ENCODE assay signal across 8 cellular contexts in the genomic region with DNA sequence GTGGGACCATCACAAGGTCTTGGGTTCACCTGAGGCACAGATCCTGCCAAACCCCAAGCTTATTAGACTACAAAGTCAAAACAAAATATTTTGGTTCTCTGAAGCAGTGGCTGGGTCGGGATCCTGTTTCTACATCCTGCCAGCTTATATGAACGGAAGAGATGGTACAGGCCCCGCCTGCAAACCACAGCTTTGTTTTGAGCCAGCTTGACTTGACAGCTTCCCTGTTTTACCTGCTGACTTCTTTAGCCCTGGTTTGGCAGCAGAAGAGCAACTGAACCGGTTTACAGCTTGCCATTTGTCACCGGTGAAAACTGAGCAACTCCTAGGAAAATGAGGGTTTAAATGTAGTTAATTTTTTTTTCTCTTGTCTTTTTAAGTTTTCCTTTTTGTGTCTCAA. TPM values are rescaled to one million over a fixed set of nuclear protein-coding genes. Genes with fewer than 3 reads are reported as not detected.
DNase-seq lines count a peak whose midpoint lies in the region; ATAC-seq, FAIRE-seq and TF ChIP-seq lines count a peak whose summit lies in the region.

No MANE protein-coding gene starts in this region.

- H3K36me3 ChIP-seq in effector memory CD4-positive, alpha-beta T cell (ENCODE audit: control insufficient read depth, insufficient read depth, low read length) = no peaks in the 10 kb centered on the region

- no peaks in the 10 kb centered on the region for H3K27me3 ChIP-seq in effector memory CD4-positive, alpha-beta T cell (replicated peaks; ENCODE audit: control insufficient read depth, insufficient read depth, low read length, poor library complexity, severe bottlenecking)

- no peaks in the 10 kb centered on the region for H3K27me3 Mint-ChIP-seq in osteocyte (ENCODE audit: unreplicated experiment)

- peaks cover 3% of the 10 kb centered on the region for H3K36me3 Mint-ChIP-seq in osteocyte (ENCODE audit: unreplicated experiment)

- peak overlapping the region; percentile 20 for H3K4me3 ChIP-seq in effector memory CD4-positive, alpha-beta T cell (ENCODE audit: insufficient read depth, low read depth, low read length, poor library complexity, severe bottlenecking)

- TF ChIP-seq CTCF in osteocyte (IDR thresholded peaks at IDR 0.05) = no peak

- H3K4me1 Mint-ChIP-seq in osteocyte (ENCODE audit: unreplicated experiment) = peaks cover 60% of the 10 kb centered on the region

- H3K9me3 Mint-ChIP-seq in osteocyte (ENCODE audit: unreplicated experiment) = no peaks in the 10 kb centered on the region

- peaks cover 59% of the 10 kb centered on the region for H3K4me1 ChIP-seq in effector memory CD4-positive, alpha-beta T cell (ENCODE audit: control insufficient read depth, insufficient read depth, low read length, poor library complexity, severe bottlenecking)

- no peak for FAIRE-seq in frontal cortex (lab: Jason Lieb, UNC)

- peak; percentile 64 for DNase-seq in COLO668 (lab: John Stamatoyannopoulos, UW; ENCODE audit: unreplicated experiment)
- DNase-seq in NCI-H2107 (lab: John Stamatoyannopoulos, UW) = peak; percentile 60
- peak; percentile 74 for DNase-seq in activated CD4-positive, alpha-beta T cell treated with anti-CD3 and anti-CD28 coated beads, Interleukin-2, amount 50 U/mL, for 1 hour
- DNase-seq in effector memory CD4-positive, alpha-beta T cell = peak; percentile 61 to 74 (median 70)
- peak; percentile 51 for DNase-seq in osteocyte (ENCODE audit: extremely low spot score, unreplicated experiment)
- DNase-seq in frontal cortex (ENCODE audit: low spot score in 2 of 2) = no peak

- ATAC-seq in GM21619 (IDR thresholded peaks at IDR 0.05; ENCODE audit: unreplicated experiment) (peak; percentile 56), HG03442 (IDR thresholded peaks at IDR 0.05; ENCODE audit: unreplicated experiment) (no peak)

- H3K4me3 Mint-ChIP-seq in osteocyte (ENCODE audit: unreplicated experiment) = no peak overlapping the region

- H3K9me3 ChIP-seq in effector memory CD4-positive, alpha-beta T cell (ENCODE audit: control insufficient read depth, low read length) = no peaks in the 10 kb centered on the region

- peak overlapping the region; percentile 93 for H3K27ac Mint-ChIP-seq in osteocyte (ENCODE audit: unreplicated experiment)

- peak overlapping the region; percentile 76 for H3K27ac ChIP-seq in effector memory CD4-positive, alpha-beta T cell (ENCODE audit: insufficient read depth, low read length, poor library complexity, severe bottlenecking)

RNA-seq across cellular contexts. Expression of gene PACS1, which starts 11.4 kb away (rescaled TPM):
- total RNA-seq in osteocyte (83.8 and 84.9 TPM in 2 replicates), frontal cortex (29.3 TPM)

RNA-seq across cellular contexts. Expression of gene SF3B2, which starts 29.3 kb away (rescaled TPM):
- total RNA-seq in osteocyte (193 and 198 TPM in 2 replicates), frontal cortex (90.9 TPM)

RNA-seq across cellular contexts. Expression of gene GAL3ST3, which starts 32.5 kb away (rescaled TPM):
- total RNA-seq in osteocyte (0.71 and 0.94 TPM in 2 replicates), frontal cortex (10.6 TPM)

RNA-seq across cellular contexts. Expression of gene CATSPER1, which starts 55.2 kb away (rescaled TPM):
- total RNA-seq in osteocyte (0.54 and 1.1 TPM in 2 replicates), frontal cortex (not detected)

Comparison
In these comparisons a context has a peak if more than half of its experiments do, and no peak if none do; other contexts are left out.
1. DNase-seq: peak in COLO668 (single experiment), NCI-H2107 (single experiment), activated CD4-positive, alpha-beta T cell treated with anti-CD3 and anti-CD28 coated beads, Interleukin-2, amount 50 U/mL, for 1 hour (single experiment), effector memory CD4-positive, alpha-beta T cell (3 of 3) and osteocyte (single experiment); none in frontal cortex (0 of 2).